1 cellular context compared by ENCODE assay signal in the genomic region with DNA sequence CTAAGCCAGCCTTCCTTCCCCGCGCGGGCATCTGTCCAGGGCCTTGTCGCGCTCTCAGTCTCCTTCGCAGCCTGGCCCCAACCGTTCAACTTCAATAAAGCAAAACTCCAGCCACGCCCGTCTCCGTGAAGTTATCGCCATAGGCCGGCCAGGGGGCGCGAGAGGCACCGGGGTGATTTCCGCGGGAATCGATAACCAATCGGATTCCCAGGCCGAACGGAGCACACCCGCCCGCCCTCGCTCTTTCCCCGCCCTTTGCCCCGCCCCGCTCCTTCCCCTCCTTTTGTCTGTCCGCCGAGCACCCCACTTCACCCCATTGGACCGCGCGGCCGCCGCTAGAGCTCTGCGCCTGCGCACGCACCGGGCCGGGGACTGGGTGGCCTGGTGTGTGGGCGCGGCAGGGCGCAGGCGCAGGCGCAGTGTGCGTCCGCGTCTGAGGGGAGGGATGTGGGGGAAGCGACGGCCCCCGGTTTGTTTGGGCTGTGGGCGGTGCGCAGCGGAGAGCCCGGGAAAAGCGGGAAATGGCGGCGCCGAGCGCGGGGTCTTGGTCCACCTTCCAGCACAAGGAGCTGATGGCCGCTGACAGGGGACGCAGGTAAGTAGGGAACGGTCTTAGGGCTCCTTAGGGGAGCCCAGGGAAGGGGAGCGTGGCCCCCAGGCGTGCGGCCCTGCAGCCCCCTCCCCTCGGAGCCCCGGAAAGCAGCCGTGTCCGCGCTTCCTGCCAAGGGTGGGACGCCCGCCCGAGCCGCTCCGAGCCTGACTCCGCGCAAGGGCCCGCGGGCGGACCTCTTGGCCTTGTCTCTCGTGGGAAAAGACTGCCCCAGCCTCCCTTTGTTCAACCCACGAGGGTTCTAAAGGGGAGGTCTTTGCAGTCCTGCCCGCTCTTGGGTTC.
A peak's percentile ranks its signal among the peaks of the same experiment; 100 is the strongest.
TF ChIP-seq lines count a peak whose summit lies in the region.

CASP2 (plus strand) TSS at position 417 of the 892 bp plus-strand sequence; CDS start at position 522, 105 bp downstream.

TF ChIP-seq in K562, 482 proteins besides CTCF, POLR2A, EP300 and RAD21 (continued from another document and continues in another):
- peak; percentile 35; the same call in 1 of the 2 replicates for TF ChIP-seq CREB3L1 (IDR thresholded peaks at IDR 0.05; ENCODE audit: borderline replicate concordance, low read depth)
- peak; percentile 91 for TF ChIP-seq PKNOX1 (IDR thresholded peaks at IDR 0.05)
- no peak for TF ChIP-seq HINFP (tag; conservative IDR thresholded peaks at IDR 0.05; ENCODE audit: low read depth)
- peak; percentile 54 for TF ChIP-seq TEAD4 (IDR thresholded peaks at IDR 0.05; ENCODE audit: low read length)
- no peak for TF ChIP-seq TEAD4 (CRISPR knock-in tag; IDR thresholded peaks at IDR 0.05; ENCODE audit: borderline replicate concordance)
- no peak for TF ChIP-seq DNMT1 (IDR thresholded peaks at IDR 0.05)
- no peak for TF ChIP-seq MEF2A (IDR thresholded peaks at IDR 0.05; ENCODE audit: control insufficient read depth, low read depth, low read length)
- TF ChIP-seq TGIF2 (CRISPR knock-in tag; IDR thresholded peaks at IDR 0.05): 0 out of 2 replicates have a peak, but pooled peaks have one; percentile 8
- no peak for TF ChIP-seq KDM1A (IDR thresholded peaks at IDR 0.05)
- no peak for TF ChIP-seq CBFB (CRISPR knock-in tag; IDR thresholded peaks at IDR 0.05)
- TF ChIP-seq, protein P1, sequence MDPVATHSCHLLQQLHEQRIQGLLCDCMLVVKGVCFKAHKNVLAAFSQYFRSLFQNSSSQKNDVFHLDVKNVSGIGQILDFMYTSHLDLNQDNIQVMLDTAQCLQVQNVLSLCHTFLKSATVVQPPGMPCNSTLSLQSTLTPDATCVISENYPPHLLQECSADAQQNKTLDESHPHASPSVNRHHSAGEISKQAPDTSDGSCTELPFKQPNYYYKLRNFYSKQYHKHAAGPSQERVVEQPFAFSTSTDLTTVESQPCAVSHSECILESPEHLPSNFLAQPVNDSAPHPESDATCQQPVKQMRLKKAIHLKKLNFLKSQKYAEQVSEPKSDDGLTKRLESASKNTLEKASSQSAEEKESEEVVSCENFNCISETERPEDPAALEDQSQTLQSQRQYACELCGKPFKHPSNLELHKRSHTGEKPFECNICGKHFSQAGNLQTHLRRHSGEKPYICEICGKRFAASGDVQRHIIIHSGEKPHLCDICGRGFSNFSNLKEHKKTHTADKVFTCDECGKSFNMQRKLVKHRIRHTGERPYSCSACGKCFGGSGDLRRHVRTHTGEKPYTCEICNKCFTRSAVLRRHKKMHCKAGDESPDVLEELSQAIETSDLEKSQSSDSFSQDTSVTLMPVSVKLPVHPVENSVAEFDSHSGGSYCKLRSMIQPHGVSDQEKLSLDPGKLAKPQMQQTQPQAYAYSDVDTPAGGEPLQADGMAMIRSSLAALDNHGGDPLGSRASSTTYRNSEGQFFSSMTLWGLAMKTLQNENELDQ (CRISPR knock-in tag; IDR thresholded peaks at IDR 0.05; ENCODE audit: borderline replicate concordance): no peak
- no peak for TF ChIP-seq RFX1 (IDR thresholded peaks at IDR 0.05)
- 0 out of 2 replicates have a peak, but pooled peaks have one; percentile 30 for TF ChIP-seq RFX7 (CRISPR knock-in tag; IDR thresholded peaks at IDR 0.05)
- no peak for TF ChIP-seq MAFG (tag; conservative IDR thresholded peaks at IDR 0.05)
- TF ChIP-seq ZNF696 (CRISPR knock-in tag; conservative IDR thresholded peaks at IDR 0.05): no peak
- TF ChIP-seq, protein P2, sequence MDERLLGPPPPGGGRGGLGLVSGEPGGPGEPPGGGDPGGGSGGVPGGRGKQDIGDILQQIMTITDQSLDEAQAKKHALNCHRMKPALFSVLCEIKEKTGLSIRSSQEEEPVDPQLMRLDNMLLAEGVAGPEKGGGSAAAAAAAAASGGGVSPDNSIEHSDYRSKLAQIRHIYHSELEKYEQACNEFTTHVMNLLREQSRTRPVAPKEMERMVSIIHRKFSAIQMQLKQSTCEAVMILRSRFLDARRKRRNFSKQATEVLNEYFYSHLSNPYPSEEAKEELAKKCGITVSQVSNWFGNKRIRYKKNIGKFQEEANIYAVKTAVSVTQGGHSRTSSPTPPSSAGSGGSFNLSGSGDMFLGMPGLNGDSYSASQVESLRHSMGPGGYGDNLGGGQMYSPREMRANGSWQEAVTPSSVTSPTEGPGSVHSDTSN (CRISPR knock-in tag; IDR thresholded peaks at IDR 0.05; ENCODE audit: low read depth): no peak
- TF ChIP-seq, protein P2 (tag; conservative IDR thresholded peaks at IDR 0.05; ENCODE audit: low read depth): no peak
- TF ChIP-seq SMARCA5 (IDR thresholded peaks at IDR 0.05): no peak
- no peak for TF ChIP-seq RBM17 (IDR thresholded peaks at IDR 0.05; ENCODE audit: borderline replicate concordance, low read depth, low read length)
- TF ChIP-seq OTX1 (CRISPR knock-in tag; IDR thresholded peaks at IDR 0.05): no peak
- peak in 1 of 2 experiments; percentile 90; a peak in 2 of 4 replicates for TF ChIP-seq ZNF639 (CRISPR knock-in tag; conservative IDR thresholded peaks at IDR 0.05 in 1 of 2, IDR thresholded peaks at IDR 0.05 in 1 of 2)
- TF ChIP-seq, protein P3, sequence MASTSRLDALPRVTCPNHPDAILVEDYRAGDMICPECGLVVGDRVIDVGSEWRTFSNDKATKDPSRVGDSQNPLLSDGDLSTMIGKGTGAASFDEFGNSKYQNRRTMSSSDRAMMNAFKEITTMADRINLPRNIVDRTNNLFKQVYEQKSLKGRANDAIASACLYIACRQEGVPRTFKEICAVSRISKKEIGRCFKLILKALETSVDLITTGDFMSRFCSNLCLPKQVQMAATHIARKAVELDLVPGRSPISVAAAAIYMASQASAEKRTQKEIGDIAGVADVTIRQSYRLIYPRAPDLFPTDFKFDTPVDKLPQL (IDR thresholded peaks at IDR 0.05; ENCODE audit: extremely low read depth, insufficient read length): no peak
- no peak for TF ChIP-seq GABPB2 (CRISPR knock-in tag; conservative IDR thresholded peaks at IDR 0.05)
- TF ChIP-seq, protein P4, sequence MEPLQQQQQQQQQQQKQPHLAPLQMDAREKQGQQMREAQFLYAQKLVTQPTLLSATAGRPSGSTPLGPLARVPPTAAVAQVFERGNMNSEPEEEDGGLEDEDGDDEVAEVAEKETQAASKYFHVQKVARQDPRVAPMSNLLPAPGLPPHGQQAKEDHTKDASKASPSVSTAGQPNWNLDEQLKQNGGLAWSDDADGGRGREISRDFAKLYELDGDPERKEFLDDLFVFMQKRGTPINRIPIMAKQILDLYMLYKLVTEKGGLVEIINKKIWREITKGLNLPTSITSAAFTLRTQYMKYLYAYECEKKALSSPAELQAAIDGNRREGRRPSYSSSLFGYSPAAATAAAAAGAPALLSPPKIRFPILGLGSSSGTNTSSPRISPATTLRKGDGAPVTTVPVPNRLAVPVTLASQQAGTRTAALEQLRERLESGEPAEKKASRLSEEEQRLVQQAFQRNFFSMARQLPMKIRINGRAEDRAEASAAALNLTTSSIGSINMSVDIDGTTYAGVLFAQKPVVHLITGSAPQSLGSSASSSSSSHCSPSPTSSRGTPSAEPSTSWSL (CRISPR knock-in tag; IDR thresholded peaks at IDR 0.05; ENCODE audit: borderline replicate concordance): no peak
- TF ChIP-seq FOXK1 (CRISPR knock-in tag; IDR thresholded peaks at IDR 0.05; ENCODE audit: borderline replicate concordance): peak; percentile 66; the same call in 1 of the 2 replicates
- TF ChIP-seq PRMT5 (CRISPR knock-in tag; IDR thresholded peaks at IDR 0.05): no peak
- no peak for TF ChIP-seq ZNF146 (CRISPR knock-in tag; IDR thresholded peaks at IDR 0.05; ENCODE audit: unreplicated experiment)
- peak; percentile 62; the same call in 1 of the 2 replicates for TF ChIP-seq EHMT2 (IDR thresholded peaks at IDR 0.05)
- TF ChIP-seq PHF21A (IDR thresholded peaks at IDR 0.05; ENCODE audit: borderline replicate concordance, low read depth): peak; percentile 57; the same call in 1 of the 2 replicates
- peak; percentile 2 for TF ChIP-seq FOS (IDR thresholded peaks at IDR 0.05; ENCODE audit: extremely low read depth, insufficient read length)
- TF ChIP-seq FOXM1 (IDR thresholded peaks at IDR 0.05; ENCODE audit: low read depth): no peak; the same call in 1 of the 2 replicates
- TF ChIP-seq FOXM1 (CRISPR knock-in tag; IDR thresholded peaks at IDR 0.05; ENCODE audit: low read depth): peak; percentile 92
- peak; percentile 45 to 92; a peak in 3 of 4 replicates for TF ChIP-seq TEAD1 (CRISPR knock-in tag; IDR thresholded peaks at IDR 0.05)
- TF ChIP-seq, protein P5, sequence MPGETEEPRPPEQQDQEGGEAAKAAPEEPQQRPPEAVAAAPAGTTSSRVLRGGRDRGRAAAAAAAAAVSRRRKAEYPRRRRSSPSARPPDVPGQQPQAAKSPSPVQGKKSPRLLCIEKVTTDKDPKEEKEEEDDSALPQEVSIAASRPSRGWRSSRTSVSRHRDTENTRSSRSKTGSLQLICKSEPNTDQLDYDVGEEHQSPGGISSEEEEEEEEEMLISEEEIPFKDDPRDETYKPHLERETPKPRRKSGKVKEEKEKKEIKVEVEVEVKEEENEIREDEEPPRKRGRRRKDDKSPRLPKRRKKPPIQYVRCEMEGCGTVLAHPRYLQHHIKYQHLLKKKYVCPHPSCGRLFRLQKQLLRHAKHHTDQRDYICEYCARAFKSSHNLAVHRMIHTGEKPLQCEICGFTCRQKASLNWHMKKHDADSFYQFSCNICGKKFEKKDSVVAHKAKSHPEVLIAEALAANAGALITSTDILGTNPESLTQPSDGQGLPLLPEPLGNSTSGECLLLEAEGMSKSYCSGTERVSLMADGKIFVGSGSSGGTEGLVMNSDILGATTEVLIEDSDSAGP (CRISPR knock-in tag; IDR thresholded peaks at IDR 0.05): peak; percentile 74; the same call in 1 of the 2 replicates
- TF ChIP-seq, protein P6, sequence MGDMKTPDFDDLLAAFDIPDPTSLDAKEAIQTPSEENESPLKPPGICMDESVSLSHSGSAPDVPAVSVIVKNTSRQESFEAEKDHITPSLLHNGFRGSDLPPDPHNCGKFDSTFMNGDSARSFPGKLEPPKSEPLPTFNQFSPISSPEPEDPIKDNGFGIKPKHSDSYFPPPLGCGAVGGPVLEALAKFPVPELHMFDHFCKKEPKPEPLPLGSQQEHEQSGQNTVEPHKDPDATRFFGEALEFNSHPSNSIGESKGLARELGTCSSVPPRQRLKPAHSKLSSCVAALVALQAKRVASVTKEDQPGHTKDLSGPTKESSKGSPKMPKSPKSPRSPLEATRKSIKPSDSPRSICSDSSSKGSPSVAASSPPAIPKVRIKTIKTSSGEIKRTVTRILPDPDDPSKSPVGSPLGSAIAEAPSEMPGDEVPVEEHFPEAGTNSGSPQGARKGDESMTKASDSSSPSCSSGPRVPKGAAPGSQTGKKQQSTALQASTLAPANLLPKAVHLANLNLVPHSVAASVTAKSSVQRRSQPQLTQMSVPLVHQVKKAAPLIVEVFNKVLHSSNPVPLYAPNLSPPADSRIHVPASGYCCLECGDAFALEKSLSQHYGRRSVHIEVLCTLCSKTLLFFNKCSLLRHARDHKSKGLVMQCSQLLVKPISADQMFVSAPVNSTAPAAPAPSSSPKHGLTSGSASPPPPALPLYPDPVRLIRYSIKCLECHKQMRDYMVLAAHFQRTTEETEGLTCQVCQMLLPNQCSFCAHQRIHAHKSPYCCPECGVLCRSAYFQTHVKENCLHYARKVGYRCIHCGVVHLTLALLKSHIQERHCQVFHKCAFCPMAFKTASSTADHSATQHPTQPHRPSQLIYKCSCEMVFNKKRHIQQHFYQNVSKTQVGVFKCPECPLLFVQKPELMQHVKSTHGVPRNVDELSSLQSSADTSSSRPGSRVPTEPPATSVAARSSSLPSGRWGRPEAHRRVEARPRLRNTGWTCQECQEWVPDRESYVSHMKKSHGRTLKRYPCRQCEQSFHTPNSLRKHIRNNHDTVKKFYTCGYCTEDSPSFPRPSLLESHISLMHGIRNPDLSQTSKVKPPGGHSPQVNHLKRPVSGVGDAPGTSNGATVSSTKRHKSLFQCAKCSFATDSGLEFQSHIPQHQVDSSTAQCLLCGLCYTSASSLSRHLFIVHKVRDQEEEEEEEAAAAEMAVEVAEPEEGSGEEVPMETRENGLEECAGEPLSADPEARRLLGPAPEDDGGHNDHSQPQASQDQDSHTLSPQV (IDR thresholded peaks at IDR 0.05): peak; percentile 98
